ENCODE assay signal across 8 cellular contexts in the genomic region with DNA sequence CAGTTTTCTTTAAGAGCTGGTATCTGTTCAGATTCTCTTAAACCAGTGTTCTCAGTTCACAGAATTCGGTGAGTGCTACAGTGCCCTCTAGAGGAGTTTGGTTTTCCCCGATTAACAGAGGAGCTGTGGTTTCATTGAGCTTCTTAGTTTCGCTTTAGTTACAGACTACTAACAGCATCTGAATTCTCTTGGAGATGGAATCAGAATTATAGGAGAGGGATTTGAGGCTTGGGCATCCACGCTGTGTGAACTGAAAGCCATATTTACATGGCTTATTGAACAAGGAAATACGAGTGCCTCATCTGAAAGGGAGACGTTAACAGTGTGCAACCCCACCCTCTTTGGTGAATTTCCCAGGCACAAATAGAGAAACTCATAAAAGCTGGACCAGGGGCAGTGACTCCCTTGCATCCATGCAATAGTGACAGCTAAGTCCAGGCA.
DNase-seq lines count a peak whose midpoint lies in the region; ATAC-seq and TF ChIP-seq lines count a peak whose summit lies in the region.

No MANE protein-coding gene starts in this region.

- 1% methylated on average over 6 of the region's 6 CpGs for WGBS in right cardiac atrium
- under 1% methylated on average over 6 of the region's 6 CpGs for WGBS in prostate gland

- H3K4me3 ChIP-seq in HL-60 (replicated peaks; ENCODE audit: insufficient read depth, low read length) (peak overlapping the region; percentile 45), right cardiac atrium (ENCODE audit: low read length) (peak overlapping the region; percentile 90), prostate gland (peak overlapping the region; percentile 20 to 21)

- TF ChIP-seq POLR2A in prostate gland (IDR thresholded peaks at IDR 0.05), result no peak

- H3K4me1 ChIP-seq in right cardiac atrium (ENCODE audit: control insufficient read depth, insufficient read depth, low read length) (no peaks in the 10 kb centered on the region), prostate gland (replicated peaks) (no peaks in the 10 kb centered on the region)

- no peaks in the 10 kb centered on the region for H3K36me3 ChIP-seq in prostate gland

- DNase-seq in ELF-1 (ENCODE audit: low read depth, low spot score) (peak; percentile 72), HL-60 (ENCODE audit: low read depth in 1 of 2, low spot score in 1 of 2) (peak in 1 of 2 experiments; percentile 36), NCI-H748 (lab: John Stamatoyannopoulos, UW; ENCODE audit: unreplicated experiment) (peak; percentile 63), amniotic stem cell (lab: John Stamatoyannopoulos, UW) (peak; percentile 58), right cardiac atrium (no peak), prostate gland (ENCODE audit: low spot score) (peak; percentile 49)
- no peak for DNase-seq in stimulated activated CD4-positive, alpha-beta T cell treated with anti-CD3 and anti-CD28 coated beads, Interleukin-2, amount 100 ng/mL, for 24 hours

- ATAC-seq in GM21390 (IDR thresholded peaks at IDR 0.05; ENCODE audit: unreplicated experiment) (peak; percentile 100), right cardiac atrium (peak; percentile 79 to 87)

- H3K27me3 ChIP-seq in HL-60 (ENCODE audit: insufficient read depth, poor library complexity, severe bottlenecking) (no peaks in the 10 kb centered on the region), right cardiac atrium (ENCODE audit: control insufficient read depth, insufficient read depth) (no peaks in the 10 kb centered on the region), prostate gland (replicated peaks; ENCODE audit: insufficient read depth) (no peaks in the 10 kb centered on the region)

- TF ChIP-seq CTCF in HL-60 (IDR thresholded peaks at IDR 0.05; ENCODE audit: insufficient read depth, low read length), result peak; percentile 51
- TF ChIP-seq CTCF in prostate gland (IDR thresholded peaks at IDR 0.05), result peak in 3 of 4 experiments; percentile 46 to 55 (median 51)

- intact Hi-C loops in right cardiac atrium (cut with DNase I) (no loop called here), prostate gland (cut with DNase I) (no loop called here)

- no peak overlapping the region for H3K27ac ChIP-seq in HL-60 (replicated peaks)
- H3K27ac ChIP-seq in right cardiac atrium (ENCODE audit: low read length), result peak overlapping the region; percentile 70
- peak overlapping the region; percentile 9 to 20 for H3K27ac ChIP-seq in prostate gland

- H3K9me3 ChIP-seq in right cardiac atrium (ENCODE audit: control insufficient read depth, low read length) (no peaks in the 10 kb centered on the region), prostate gland (no peaks in the 10 kb centered on the region)

Comparison
In these comparisons a context has a peak if more than half of its experiments do, and no peak if none do; other contexts are left out.
1. DNase-seq: peak in ELF-1 (single experiment), NCI-H748 (single experiment), amniotic stem cell (single experiment) and prostate gland (single experiment); none in right cardiac atrium (0 of 3) and stimulated activated CD4-positive, alpha-beta T cell treated with anti-CD3 and anti-CD28 coated beads, Interleukin-2, amount 100 ng/mL, for 24 hours (0 of 2).
2. H3K4me3 ChIP-seq: peak in every context shown above with its lines; median percentile 90 in right cardiac atrium; 45 in HL-60; 20 in prostate gland.